In the genomic region with DNA sequence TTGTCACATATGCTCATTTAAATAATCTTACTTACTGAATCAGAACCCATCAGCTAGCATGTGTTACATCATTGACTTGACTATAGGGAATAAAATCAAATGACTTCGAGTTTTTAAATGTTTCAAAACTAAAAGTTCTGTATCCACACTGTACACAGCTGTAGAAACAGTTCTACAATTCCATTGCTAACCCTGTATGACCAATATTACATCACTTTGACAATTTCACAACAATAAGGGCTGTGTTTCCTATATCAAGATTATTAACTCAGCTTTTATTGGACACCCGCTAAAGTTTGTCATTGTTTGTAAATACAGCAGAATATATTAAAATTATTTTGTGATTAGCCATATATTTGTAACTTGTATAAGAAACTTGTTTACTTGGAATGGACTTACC, we compare ENCODE assay signal across 23 cellular contexts.
DNase-seq lines count a peak whose midpoint lies in the region; ATAC-seq and TF ChIP-seq lines count a peak whose summit lies in the region.
"Had no signal": no experiment of that assay in that cellular context is flagged by ENCODE, and none has a peak within 500 bp of the region (broad histone marks: within the 10 kb centered on the region; RNA-seq: fewer than 3 reads in every experiment).

No MANE protein-coding gene starts in this region.

- H3K4me2 ChIP-seq in GM23248 (ENCODE audit: unreplicated experiment) (no peak overlapping the region), mammary epithelial cell (ENCODE audit: insufficient read depth, low read depth, low read length) (no peak overlapping the region)
- H3K4me2 ChIP-seq: A549, KMS-11 had no signal

- H2AFZ ChIP-seq in GM23248 (no peak overlapping the region), mammary epithelial cell (ENCODE audit: low read depth, low read length) (no peak overlapping the region)

- no peak for TF ChIP-seq CTCF in mammary epithelial cell (conservative IDR thresholded peaks at IDR 0.05 in 1 of 2, IDR thresholded peaks at IDR 0.05 in 1 of 2; ENCODE audit: extremely low read depth in 1 of 2, insufficient read depth in 1 of 2, low read depth in 1 of 2, low read length in 2 of 2)

- no peaks in the 10 kb centered on the region for H3K79me2 ChIP-seq in GM23248 (ENCODE audit: insufficient read depth)
- no peaks in the 10 kb centered on the region for H3K79me2 ChIP-seq in mammary epithelial cell (ENCODE audit: insufficient read depth, low read length)

- no peak overlapping the region for H3K4me3 ChIP-seq in GM23248
- H3K4me3 ChIP-seq in mammary epithelial cell (replicated peaks in 1 of 3; ENCODE audit: insufficient read depth in 1 of 3, low read depth in 2 of 3, low read length in 3 of 3): no peak overlapping the region
- H3K4me3 ChIP-seq: A549, Peyer's patch had no signal

- no peaks in the 10 kb centered on the region for H3K9me2 ChIP-seq in GM23248 (ENCODE audit: insufficient read depth)

- no peak overlapping the region for H3K9ac ChIP-seq in GM23248
- no peak overlapping the region for H3K9ac ChIP-seq in mammary epithelial cell (ENCODE audit: insufficient read depth, low read length)
- H3K9ac ChIP-seq: KMS-11 had no signal

- dilution Hi-C loops in mammary epithelial cell (cut with HindIII; ENCODE audit: low sequenced_read_pairs): no loop called here

- H3K36me3 ChIP-seq in GM23248 (ENCODE audit: low read depth) (no peaks in the 10 kb centered on the region), mammary epithelial cell (ENCODE audit: insufficient read depth, low read length) (no peaks in the 10 kb centered on the region)
- H3K36me3 ChIP-seq: Peyer's patch had no signal

- DNase-seq in GM23248: peak; percentile 10
- DNase-seq in mammary epithelial cell: peak; percentile 19
- DNase-seq in fibroblast of peridontal ligament (ENCODE audit: extremely low read depth): peak; percentile 23
- no peak for DNase-seq in sciatic nerve (ENCODE audit: low spot score)
- no peak for DNase-seq in NCI-H1105 (lab: John Stamatoyannopoulos, UW)
- DNase-seq in NCI-H446 treated with DMSO at 0.1 percent for 48 hours (lab: John Stamatoyannopoulos, UW): no peak
- DNase-seq: CD4-positive, alpha-beta T cell; COR-L47; DMS79; H7; HFFc6; MV-4-11; NCI-H1694; NCI-H2081; NCI-H2171; NCI-H345; NCI-H524 treated with DMSO at 0.1 percent for 48 hours; NCI-H82; Peyer's patch had no signal

- no TSS peak for BruUV-seq in mammary epithelial cell (replicated peaks; lab: Mats Ljungman, UMichigan)

- TF ChIP-seq POLR2A in GM18505 (IDR thresholded peaks at IDR 0.05; ENCODE audit: borderline replicate concordance, extremely low read depth, insufficient read depth, insufficient read length): no peak

- no peak overlapping the region for H3K27ac ChIP-seq in GM23248
- no peak overlapping the region for H3K27ac ChIP-seq in mammary epithelial cell (ENCODE audit: insufficient read depth, low read depth, low read length)
- H3K27ac ChIP-seq: A549, KMS-11, Peyer's patch had no signal

- CTCF ChIA-PET in mammary epithelial cell (lab: Charles Lee; ENCODE audit: low non-redundant PET): no interaction called here

- H3K4me1 ChIP-seq in GM23248 (ENCODE audit: insufficient read depth) (no peaks in the 10 kb centered on the region), mammary epithelial cell (ENCODE audit: insufficient read depth, low read length) (no peaks in the 10 kb centered on the region)
- H3K4me1 ChIP-seq: A549, Peyer's patch had no signal

- 59 to 63% methylated on average over 2 of the region's 2 CpGs for WGBS in GM23248 (ENCODE audit: low coverage in 1 of 2, low lambda C conversion rate in 2 of 2, missing lambda C conversion rate in 2 of 2), 2 experiments
- 53% methylated on average over 2 of the region's 2 CpGs for WGBS in mammary epithelial cell (ENCODE audit: low coverage, missing lambda C conversion rate)

- peak; percentile 80 for ATAC-seq in sciatic nerve
- ATAC-seq in GM18505 (IDR thresholded peaks at IDR 0.05; ENCODE audit: unreplicated experiment): no peak
- no peak for ATAC-seq in HG02970 (IDR thresholded peaks at IDR 0.05; ENCODE audit: low FRiP score, unreplicated experiment)
- ATAC-seq: A549 had no signal

- H3K9me3 ChIP-seq in GM23248 (ENCODE audit: low read depth) (no peaks in the 10 kb centered on the region), mammary epithelial cell (replicated peaks; ENCODE audit: insufficient read depth, low read length) (no peaks in the 10 kb centered on the region)
- H3K9me3 ChIP-seq: A549, Peyer's patch had no signal

- H3F3A ChIP-seq in GM23248 (ENCODE audit: insufficient read depth): no peaks in the 10 kb centered on the region

- H3K27me3 ChIP-seq in GM23248 (replicated peaks; ENCODE audit: insufficient read depth) (no peaks in the 10 kb centered on the region), mammary epithelial cell (ENCODE audit: insufficient read depth, low read length) (no peaks in the 10 kb centered on the region)
- H3K27me3 ChIP-seq: Peyer's patch had no signal

- H4K20me1 ChIP-seq in GM23248 (ENCODE audit: insufficient read depth) (no peaks in the 10 kb centered on the region), mammary epithelial cell (ENCODE audit: insufficient read depth, low read length) (no peaks in the 10 kb centered on the region)

- intact Hi-C loops in mammary epithelial cell (cut with micrococcal nuclease): no loop called here
- intact Hi-C loops in sciatic nerve (cut with DNase I): no loop called here

- in situ Hi-C loops in GM23248 (cut with MboI): no loop called here
- in situ Hi-C loops in mammary epithelial cell (cut with MboI; ENCODE audit: low sequenced_read_pairs in 2 of 2): no loop called here

Comparison
In these comparisons a context has a peak if more than half of its experiments do, and no peak if none do; other contexts are left out.
1. DNase-seq: peak in GM23248 (single experiment), mammary epithelial cell (single experiment) and fibroblast of peridontal ligament (single experiment); none in sciatic nerve (single experiment), NCI-H1105 (single experiment) and NCI-H446 treated with DMSO at 0.1 percent for 48 hours (single experiment).